24 cellular contexts compared by ENCODE assay signal in genomic region chr12:47353508-47353907, GRCh38.
DNase-seq lines count a peak whose midpoint lies in the region; ATAC-seq and TF ChIP-seq lines count a peak whose summit lies in the region.
"Had no signal": no experiment of that assay in that cellular context is flagged by ENCODE, and none has a peak within 500 bp of the region (broad histone marks: within the 10 kb centered on the region; RNA-seq: fewer than 3 reads in every experiment).

No MANE protein-coding gene starts in this region.

- intact Hi-C loops in activated CD8-positive, alpha-beta T cell treated with anti-CD3 and anti-CD28 coated beads for 36 hours (cut with micrococcal nuclease), result loop anchor here (5.0 kb wide), 1 partner anchor 46 kb away; no protein-coding TSS in a partner anchor

- POLR2A ChIA-PET in activated CD8-positive, alpha-beta T cell treated with anti-CD3 and anti-CD28 coated beads for 36 hours (lab: Charles Lee), result interaction anchor here (1.1 to 1.8 kb wide), 2 partner anchors 11 to 137 kb away, joined by 4 to 7 read pairs; no protein-coding TSS in a partner anchor

- TF ChIP-seq CTCF in activated CD8-positive, alpha-beta T cell treated with anti-CD3 and anti-CD28 coated beads for 36 hours (IDR thresholded peaks at IDR 0.05), result no peak
- TF ChIP-seq CTCF in foreskin keratinocyte (conservative IDR thresholded peaks at IDR 0.05), result no peak

- peaks cover 38% of the 10 kb centered on the region for H3K36me3 Mint-ChIP-seq in stimulated activated naive CD8-positive, alpha-beta T cell treated with anti-CD3 and anti-CD28 coated beads, Interleukin-15, Interleukin-2, amounts not matched to agents 100 ng/mL and 50 ng/mL, for 24 hours (ENCODE audit: low read depth)
- peaks cover 46% of the 10 kb centered on the region for H3K36me3 Mint-ChIP-seq in activated CD8-positive, alpha-beta T cell treated with anti-CD3 and anti-CD28 coated beads for 36 hours (ENCODE audit: low read depth)
- H3K36me3 Mint-ChIP-seq in effector memory CD8-positive, alpha-beta T cell (ENCODE audit: insufficient read depth), result peaks cover 3% of the 10 kb centered on the region

- H3K27me3 Mint-ChIP-seq in stimulated activated naive CD8-positive, alpha-beta T cell treated with anti-CD3 and anti-CD28 coated beads, Interleukin-15, Interleukin-2, amounts not matched to agents 100 ng/mL and 50 ng/mL, for 24 hours, result no peaks in the 10 kb centered on the region
- H3K27me3 Mint-ChIP-seq in activated CD8-positive, alpha-beta T cell treated with anti-CD3 and anti-CD28 coated beads for 36 hours, result no peaks in the 10 kb centered on the region
- no peaks in the 10 kb centered on the region for H3K27me3 Mint-ChIP-seq in effector memory CD8-positive, alpha-beta T cell
- H3K27me3 Mint-ChIP-seq: progenitor cell of endocrine pancreas had no signal

- CTCF ChIA-PET in activated CD8-positive, alpha-beta T cell treated with anti-CD3 and anti-CD28 coated beads for 36 hours (lab: Charles Lee), result interaction anchor here (1.1 to 1.3 kb wide), 4 partner anchors 42 to 47 kb away, joined by 3 to 6 read pairs (median 4); no protein-coding TSS in a partner anchor

- no peak for DNase-seq in stimulated activated naive CD8-positive, alpha-beta T cell treated with anti-CD3 and anti-CD28 coated beads, Interleukin-15, Interleukin-2, amounts not matched to agents 100 U/mL and 50 U/mL, for 24 hours
- DNase-seq in activated CD8-positive, alpha-beta T cell treated with anti-CD3 and anti-CD28 coated beads for 36 hours, result peak; percentile 16
- DNase-seq in kidney tubule cell (ENCODE audit: low spot score) (peak; percentile 6), mucosa of gallbladder (ENCODE audit: low spot score) (no peak), foreskin keratinocyte (no peak)
- no peak for DNase-seq in effector memory CD8-positive, alpha-beta T cell
- DNase-seq: activated CD4-positive, alpha-beta T cell treated with anti-CD3 and anti-CD28 coated beads, Interleukin-2, amount 50 U/mL, for 4 hours; aorta; Caco-2; central memory CD4-positive, alpha-beta T cell; DND-41; heart right ventricle; IMR-90; midbrain; NCI-H510A treated with DMSO at 0.1 percent for 48 hours; SIG-M5; sigmoid colon; stimulated activated CD4-positive, alpha-beta T cell treated with anti-CD3 and anti-CD28 coated beads, Interleukin-15, amount 100 ng/mL, for 24 hours had no signal

- peaks cover 10% of the 10 kb centered on the region for H3K9me3 Mint-ChIP-seq in stimulated activated naive CD8-positive, alpha-beta T cell treated with anti-CD3 and anti-CD28 coated beads, Interleukin-15, Interleukin-2, amounts not matched to agents 100 ng/mL and 50 ng/mL, for 24 hours
- H3K9me3 Mint-ChIP-seq in activated CD8-positive, alpha-beta T cell treated with anti-CD3 and anti-CD28 coated beads for 36 hours, result peaks cover 3% of the 10 kb centered on the region
- H3K9me3 Mint-ChIP-seq in effector memory CD8-positive, alpha-beta T cell, result peaks cover 0 to 3% of the 10 kb centered on the region in 2 donors

- no peaks in the 10 kb centered on the region for H3K4me1 ChIP-seq in foreskin keratinocyte
- H3K4me1 ChIP-seq: Caco-2, sigmoid colon, vagina had no signal

- no peak for ATAC-seq in stimulated activated naive CD8-positive, alpha-beta T cell treated with anti-CD3 and anti-CD28 coated beads, Interleukin-15, Interleukin-2, amounts not matched to agents 100 U/mL and 50 U/mL, for 24 hours
- ATAC-seq in activated CD8-positive, alpha-beta T cell treated with anti-CD3 and anti-CD28 coated beads for 36 hours, result no peak
- no peak for ATAC-seq in effector memory CD8-positive, alpha-beta T cell (replicated peaks)
- no peak for ATAC-seq in foreskin keratinocyte
- ATAC-seq: heart right ventricle, left lobe of liver, Panc1 had no signal

- H3K4me3 Mint-ChIP-seq in stimulated activated naive CD8-positive, alpha-beta T cell treated with anti-CD3 and anti-CD28 coated beads, Interleukin-15, Interleukin-2, amounts not matched to agents 100 ng/mL and 50 ng/mL, for 24 hours, result peak overlapping the region; percentile 87
- peak overlapping the region; percentile 75 for H3K4me3 Mint-ChIP-seq in activated CD8-positive, alpha-beta T cell treated with anti-CD3 and anti-CD28 coated beads for 36 hours
- H3K4me3 Mint-ChIP-seq in effector memory CD8-positive, alpha-beta T cell, result no peak overlapping the region

- H3K27ac ChIP-seq in foreskin keratinocyte, result no peak overlapping the region
- H3K27ac ChIP-seq: epithelial cell of prostate, heart right ventricle, sigmoid colon, vagina had no signal

- peaks cover 95% of the 10 kb centered on the region for H3K4me1 Mint-ChIP-seq in stimulated activated naive CD8-positive, alpha-beta T cell treated with anti-CD3 and anti-CD28 coated beads, Interleukin-15, Interleukin-2, amounts not matched to agents 100 ng/mL and 50 ng/mL, for 24 hours (ENCODE audit: low read depth)
- peaks cover 84% of the 10 kb centered on the region for H3K4me1 Mint-ChIP-seq in activated CD8-positive, alpha-beta T cell treated with anti-CD3 and anti-CD28 coated beads for 36 hours (ENCODE audit: low read depth)
- H3K4me1 Mint-ChIP-seq in effector memory CD8-positive, alpha-beta T cell (ENCODE audit: low read depth in 2 of 2), result peaks cover 8 to 24% of the 10 kb centered on the region in 2 donors

- no peaks in the 10 kb centered on the region for H3K27me3 ChIP-seq in foreskin keratinocyte
- H3K27me3 ChIP-seq: heart right ventricle, sigmoid colon, vagina had no signal

- H3K27ac Mint-ChIP-seq in stimulated activated naive CD8-positive, alpha-beta T cell treated with anti-CD3 and anti-CD28 coated beads, Interleukin-15, Interleukin-2, amounts not matched to agents 100 ng/mL and 50 ng/mL, for 24 hours, result peak overlapping the region; percentile 99
- H3K27ac Mint-ChIP-seq in activated CD8-positive, alpha-beta T cell treated with anti-CD3 and anti-CD28 coated beads for 36 hours, result peak overlapping the region; percentile 96
- H3K27ac Mint-ChIP-seq in effector memory CD8-positive, alpha-beta T cell, result peak overlapping the region in 1 of 2 donors; percentile 36
- H3K27ac Mint-ChIP-seq: progenitor cell of endocrine pancreas had no signal

Comparison
In these comparisons a context has a peak if more than half of its experiments do, and no peak if none do; other contexts are left out.
1. H3K4me3 Mint-ChIP-seq: peak in stimulated activated naive CD8-positive, alpha-beta T cell treated with anti-CD3 and anti-CD28 coated beads, Interleukin-15, Interleukin-2, amounts not matched to agents 100 ng/mL and 50 ng/mL, for 24 hours (single experiment) and activated CD8-positive, alpha-beta T cell treated with anti-CD3 and anti-CD28 coated beads for 36 hours (single experiment); none in effector memory CD8-positive, alpha-beta T cell (0 of 2).
2. DNase-seq: peak in activated CD8-positive, alpha-beta T cell treated with anti-CD3 and anti-CD28 coated beads for 36 hours (single experiment) and kidney tubule cell (single experiment); none in stimulated activated naive CD8-positive, alpha-beta T cell treated with anti-CD3 and anti-CD28 coated beads, Interleukin-15, Interleukin-2, amounts not matched to agents 100 U/mL and 50 U/mL, for 24 hours (single experiment), mucosa of gallbladder (single experiment), effector memory CD8-positive, alpha-beta T cell (0 of 3) and foreskin keratinocyte (0 of 2).